27 cellular contexts compared by ENCODE assay signal in the genomic region with DNA sequence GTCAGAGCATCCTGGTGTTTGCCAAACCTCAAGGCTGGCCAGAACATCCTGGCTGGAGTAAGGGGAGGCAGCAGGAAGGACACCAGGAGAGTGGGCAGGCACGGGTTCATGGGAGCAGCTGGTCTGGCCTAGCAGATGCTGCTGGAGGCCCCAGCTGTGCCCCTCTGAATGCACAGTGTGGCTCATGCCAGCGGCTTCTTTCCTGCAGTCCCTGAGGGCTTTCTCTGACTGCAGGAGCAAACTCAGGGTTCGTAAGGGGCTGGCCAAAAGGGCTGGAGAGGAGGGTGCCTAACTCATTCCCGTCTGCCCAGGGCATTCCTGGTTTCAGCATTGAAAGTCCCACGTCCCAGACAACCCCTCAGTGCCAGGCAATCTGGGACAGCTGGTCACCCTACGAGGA.
DNase-seq lines count a peak whose midpoint lies in the region; ATAC-seq and TF ChIP-seq lines count a peak whose summit lies in the region.
"Had no signal": no experiment of that assay in that cellular context is flagged by ENCODE, and none has a peak within 500 bp of the region (broad histone marks: within the 10 kb centered on the region; RNA-seq: fewer than 3 reads in every experiment).

No MANE protein-coding gene starts in this region.

- intact Hi-C loops in heart right ventricle (cut with DNase I) (no loop called here), cardiac septum (cut with DNase I) (loop anchor here (2.0 kb wide), 1 partner anchor 20 kb away; no protein-coding TSS in a partner anchor), ascending aorta (cut with DNase I) (loop anchor here (5.0 kb wide), 1 partner anchor 95 kb away; no protein-coding TSS in a partner anchor)

- H3K4me1 ChIP-seq in heart right ventricle (peaks cover 9 to 48% (median 31%) of the 10 kb centered on the region in 9 donors), ascending aorta (peaks cover 15 to 26% of the 10 kb centered on the region in 2 donors)
- H3K4me1 ChIP-seq: SJSA1 had no signal

- no peak for TF ChIP-seq POLR2A in erythroblast (IDR thresholded peaks at IDR 0.05; ENCODE audit: low read length)

- TF ChIP-seq CTCF in heart right ventricle (IDR thresholded peaks at IDR 0.05) (no peak), ascending aorta (IDR thresholded peaks at IDR 0.05) (no peak)

- 79 to 86% methylated on average over 6 of the region's 6 CpGs for WGBS in heart right ventricle, 2 donors

- H3K9me3 ChIP-seq in heart right ventricle (peaks cover 0 to 3% (median 0%) of the 10 kb centered on the region in 11 donors), ascending aorta (no peaks in the 10 kb centered on the region)
- H3K9me3 ChIP-seq: left lung, SJSA1 had no signal

- H3K36me3 ChIP-seq in heart right ventricle: no peaks in the 10 kb centered on the region
- H3K36me3 ChIP-seq in ascending aorta: no peaks in the 10 kb centered on the region
- H3K36me3 ChIP-seq: left lung, SJSA1 had no signal

- no peak for ATAC-seq in heart right ventricle
- no peak for ATAC-seq in HG03460 (IDR thresholded peaks at IDR 0.05; ENCODE audit: unreplicated experiment)
- ATAC-seq: activated CD4-positive, CD25-positive, alpha-beta regulatory T cell treated with anti-CD3 and anti-CD28 coated beads, Interleukin-2, amount 50 U/mL, for 24 hours; K562; left lung; PC-3 had no signal

- H3K27me3 ChIP-seq in heart right ventricle (no peaks in the 10 kb centered on the region), ascending aorta (no peaks in the 10 kb centered on the region)
- H3K27me3 ChIP-seq: hepatocyte, SJSA1 had no signal

- no peak overlapping the region for H3K4me3 ChIP-seq in heart right ventricle
- H3K4me3 ChIP-seq in ascending aorta: no peak overlapping the region
- H3K4me3 ChIP-seq: hepatocyte, K562, left lung, SJSA1, skin epidermis had no signal

- DNase-seq in heart right ventricle (no peak), cardiac septum (ENCODE audit: low spot score) (no peak), ascending aorta (ENCODE audit: low spot score in 2 of 2) (no peak), myocyte (ENCODE audit: low read depth) (peak; percentile 75), erythroblast (lab: John Stamatoyannopoulos, UW) (no peak), kidney glomerular epithelial cell (lab: John Stamatoyannopoulos, UW) (no peak)
- DNase-seq in stimulated activated naive CD4-positive, alpha-beta T cell treated with Interleukin-2 at 50 U/mL for 16 hours (lab: John Stamatoyannopoulos, UW): no peak
- DNase-seq: activated CD4-positive, alpha-beta memory T cell treated with anti-CD3 and anti-CD28 coated beads, Interleukin-2, amount 10 ng/mL, durations not matched to agents 7 days and 5 days; activated effector memory CD4-positive, alpha-beta T cell treated with anti-CD3 and anti-CD28 coated beads, Interleukin-2, amount 50 U/mL, for 16 hours; activated naive CD8-positive, alpha-beta T cell treated with anti-CD3 and anti-CD28 coated beads, Interleukin-2, amount 10 ng/mL, durations not matched to agents 7 days and 5 days; DMS79 treated with DMSO at 0.1 percent for 48 hours; effector CD4-positive, alpha-beta T cell; left lung; midbrain; MV-4-11; NCI-H187; NCI-H2227 treated with DMSO at 0.1 percent for 48 hours; PC-3; stimulated activated CD4-positive, alpha-beta T cell treated with anti-CD3 and anti-CD28 coated beads, Interleukin-1b, Interleukin-23, amount 100 ng/mL, for 48 hours; substantia nigra; T-helper 1 cell had no signal

- H3K27ac ChIP-seq in heart right ventricle (peak overlapping the region; percentile 40 to 92 (median 85)), ascending aorta (peak overlapping the region; percentile 82 to 91)
- H3K27ac ChIP-seq: hepatocyte, left lung, SJSA1 had no signal

Comparison
In these comparisons a context has a peak if more than half of its experiments do, and no peak if none do; other contexts are left out.
1. intact Hi-C loops: an anchor here in cardiac septum (2.0 kb wide) and ascending aorta (5.0 kb wide); none called in heart right ventricle.